In the genomic region with DNA sequence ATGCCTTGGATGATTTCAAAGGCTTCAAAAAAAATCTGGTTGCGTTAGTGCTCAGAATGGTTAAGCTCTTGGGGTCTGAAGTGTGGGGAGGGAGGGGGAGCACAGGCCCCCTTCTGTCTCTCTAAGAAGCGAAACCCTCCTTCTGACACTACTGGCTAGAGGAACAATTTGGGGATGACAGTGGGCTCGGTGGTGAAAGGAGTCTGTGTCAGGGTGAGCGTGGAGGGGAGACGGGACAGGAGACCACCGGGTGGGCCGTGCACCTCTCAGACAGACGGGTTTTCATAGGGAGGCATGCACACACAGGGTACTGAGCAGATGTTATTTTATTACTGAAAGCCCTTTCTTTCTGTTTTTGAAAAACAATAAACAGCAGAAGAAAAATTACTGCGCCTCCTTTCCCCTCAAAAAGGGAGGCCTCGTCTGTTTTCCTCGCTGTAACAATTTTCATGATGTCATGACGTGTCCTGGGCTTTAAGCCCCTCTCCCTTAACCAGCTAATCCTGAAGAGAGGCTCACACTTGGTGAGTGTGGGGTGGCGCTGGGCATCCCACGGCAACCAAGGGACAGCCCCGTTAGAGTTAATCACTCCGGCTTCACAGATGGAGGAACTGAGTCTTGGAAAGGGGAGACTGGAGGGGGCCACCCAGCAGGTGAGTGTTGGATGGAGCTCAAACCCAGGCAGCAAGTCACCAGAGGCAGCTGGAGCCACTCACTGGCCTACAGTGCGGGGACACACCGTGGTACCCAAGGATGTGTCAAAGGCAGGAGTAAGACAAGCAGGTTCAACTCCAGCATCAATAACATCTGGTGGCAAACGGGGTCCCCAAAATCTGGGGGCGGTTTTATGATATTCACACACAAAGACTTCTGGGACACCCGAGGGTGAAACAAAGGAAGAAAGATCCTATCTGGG, we compare ENCODE assay signal across 8 cellular contexts. TPM values are rescaled to one million over a fixed set of nuclear protein-coding genes. Genes with fewer than 3 reads are reported as not detected.
DNase-seq lines count a peak whose midpoint lies in the region; ATAC-seq and TF ChIP-seq lines count a peak whose summit lies in the region.

No MANE protein-coding gene starts in this region.

- peak overlapping the region; percentile 78 for H3K4me3 Mint-ChIP-seq in neural crest cell

- TF ChIP-seq CTCF in neural crest cell (conservative IDR thresholded peaks at IDR 0.05): no peak

- peaks cover 46% of the 10 kb centered on the region for H3K36me3 Mint-ChIP-seq in neural crest cell (ENCODE audit: low read depth)

- ATAC-seq in GM19043 (IDR thresholded peaks at IDR 0.05; ENCODE audit: low read depth, unreplicated experiment) (peak; percentile 6), HG02870 (IDR thresholded peaks at IDR 0.05; ENCODE audit: unreplicated experiment) (peak; percentile 12), GM19351 (IDR thresholded peaks at IDR 0.05; ENCODE audit: unreplicated experiment) (no peak), left ventricle myocardium superior (no peak)

- peak overlapping the region; percentile 98 for H3K27ac Mint-ChIP-seq in neural crest cell (ENCODE audit: unreplicated experiment)

- no peaks in the 10 kb centered on the region for H3K27me3 Mint-ChIP-seq in neural crest cell (ENCODE audit: low read depth)

- H3K4me1 Mint-ChIP-seq in neural crest cell: peaks cover 75% of the 10 kb centered on the region

- intact Hi-C loops in left ventricle myocardium superior (cut with micrococcal nuclease): no loop called here

- DNase-seq in neural crest cell (ENCODE audit: low read depth, low spot score) (no peak), NCI-H187 (lab: John Stamatoyannopoulos, UW) (no peak), left ventricle myocardium superior (no peak), NCI-H446 (lab: John Stamatoyannopoulos, UW) (no peak)

- peak overlapping the region; percentile 79 for H3K27ac ChIP-seq in angular gyrus (ENCODE audit: low read depth, low read length)

- H3K9me3 Mint-ChIP-seq in neural crest cell: no peaks in the 10 kb centered on the region

RNA-seq across cellular contexts. Expression of a gene that starts 53.4 kb away (rescaled TPM):
- total RNA-seq in neural crest cell (70.8 and 75.6 TPM in 2 replicates), left ventricle myocardium superior (10.4 TPM)

Comparison
In these comparisons a context has a peak if more than half of its experiments do, and no peak if none do; other contexts are left out.
1. ATAC-seq: peak in GM19043 (single experiment) and HG02870 (single experiment); none in GM19351 (single experiment) and left ventricle myocardium superior (single experiment).